8 cellular contexts compared by ENCODE assay signal in the genomic region with DNA sequence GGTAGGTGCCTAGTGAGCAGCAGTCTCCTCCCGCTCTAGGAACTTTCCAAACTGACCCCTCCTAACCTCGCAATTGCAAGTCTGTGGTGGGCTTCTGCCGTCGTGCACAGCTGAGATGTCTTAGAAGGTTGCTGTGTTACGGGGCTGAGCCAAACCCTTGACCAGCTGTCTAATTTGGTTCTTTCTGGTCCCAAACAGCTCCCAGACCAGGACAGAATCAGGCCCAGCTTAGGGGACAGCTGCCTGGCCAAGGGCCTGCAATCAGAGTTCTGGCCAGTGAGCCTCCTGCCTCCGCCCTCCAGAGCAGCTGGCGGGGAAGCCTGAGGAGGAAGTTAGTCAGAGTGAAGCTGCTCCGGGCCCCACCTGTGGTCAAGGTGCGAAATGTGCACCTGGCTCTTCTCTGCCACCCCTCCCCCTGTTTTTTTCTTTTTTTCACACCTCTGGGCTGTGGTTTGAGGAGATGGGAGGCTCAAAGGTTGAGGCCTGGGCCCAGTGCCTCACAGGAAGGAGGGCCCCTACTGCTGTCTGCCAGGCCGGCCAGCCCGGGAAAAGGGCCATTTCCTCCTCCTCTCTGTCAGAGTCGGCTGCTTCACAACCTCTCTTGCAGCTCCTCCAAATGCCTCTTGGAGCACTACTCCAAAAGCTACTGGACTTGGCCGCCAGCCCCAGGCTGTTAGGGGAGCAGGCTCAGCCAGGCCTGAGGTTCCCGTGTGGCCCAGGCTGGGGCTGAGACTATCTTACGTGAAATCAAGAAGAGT. TPM values are rescaled to one million over a fixed set of nuclear protein-coding genes. Genes with fewer than 3 reads are reported as not detected.
DNase-seq lines count a peak whose midpoint lies in the region; ATAC-seq and TF ChIP-seq lines count a peak whose summit lies in the region.

No MANE protein-coding gene starts in this region.

- H3K4me3 ChIP-seq in BE2C (ENCODE audit: low read depth, low read length) (no peak overlapping the region), right cardiac atrium (ENCODE audit: low read length) (no peak overlapping the region), skeletal muscle tissue (ENCODE audit: low read length in 3 of 3) (no peak overlapping the region)

- intact Hi-C loops in right cardiac atrium (cut with DNase I) = no loop called here

- 0 out of 2 replicates have a peak, but pooled peaks have one; percentile 5 for TF ChIP-seq CTCF in BE2C (IDR thresholded peaks at IDR 0.05; ENCODE audit: low read depth, low read length)

- ATAC-seq in GM19328 (IDR thresholded peaks at IDR 0.05; ENCODE audit: unreplicated experiment) (peak; percentile 40), HG03460 (IDR thresholded peaks at IDR 0.05; ENCODE audit: unreplicated experiment) (peak; percentile 42), T-cell (replicated peaks in 1 of 4) (peak; percentile 66 to 73 (median 71)), right cardiac atrium (peak; percentile 89 to 94)

- H3K36me3 Mint-ChIP-seq in T-cell = no peaks in the 10 kb centered on the region

- H3K27ac ChIP-seq in right cardiac atrium (ENCODE audit: low read length) (peak overlapping the region; percentile 91), skeletal muscle tissue (ENCODE audit: low read depth, low read length) (peak overlapping the region; percentile 71)

- H3K9me3 Mint-ChIP-seq in T-cell = no peaks in the 10 kb centered on the region

- H3K4me1 Mint-ChIP-seq in T-cell = peaks cover 65 to 69% (median 66%) of the 10 kb centered on the region in 3 donors

- WGBS in right cardiac atrium = 31% methylated on average over 15 of the region's 15 CpGs

- H3K36me3 ChIP-seq in BE2C (no peaks in the 10 kb centered on the region), skeletal muscle tissue (ENCODE audit: control insufficient read depth in 3 of 3, insufficient read depth in 3 of 3, low read length in 3 of 3) (no peaks in the 10 kb centered on the region)

- DNase-seq in BE2C (peak; percentile 40), T-cell (peak; percentile 40 to 74 (median 58)), amygdala (lab: John Stamatoyannopoulos, UW) (peak in 45 of 56 donors; percentile 1 to 72 (median 23)), right cardiac atrium (peak; percentile 83 to 93 (median 93)), NCI-H187 treated with DMSO at 0.1 percent for 48 hours (lab: John Stamatoyannopoulos, UW) (no peak)

- peak overlapping the region; percentile 34 to 74 (median 62) for H3K4me3 Mint-ChIP-seq in T-cell

- POLR2A ChIA-PET in T-cell (lab: Charles Lee) = interaction anchor here (0.6 kb wide), 2 partner anchors 114 to 1489 kb away, joined by 3 read pairs; no protein-coding TSS in a partner anchor

- H3K4me1 ChIP-seq in BE2C = no peaks in the 10 kb centered on the region
- H3K4me1 ChIP-seq in right cardiac atrium (ENCODE audit: control insufficient read depth, insufficient read depth, low read length) = peaks cover 4% of the 10 kb centered on the region
- H3K4me1 ChIP-seq in skeletal muscle tissue (ENCODE audit: control insufficient read depth in 3 of 3, insufficient read depth in 3 of 3, low read length in 3 of 3) = peaks cover 15 to 33% (median 17%) of the 10 kb centered on the region in 3 donors

- no peaks in the 10 kb centered on the region for H3K27me3 ChIP-seq in BE2C
- no peaks in the 10 kb centered on the region for H3K27me3 ChIP-seq in right cardiac atrium (ENCODE audit: control insufficient read depth, insufficient read depth)
- no peaks in the 10 kb centered on the region for H3K27me3 ChIP-seq in skeletal muscle tissue (ENCODE audit: control insufficient read depth in 3 of 3, insufficient read depth in 3 of 3, low read length in 3 of 3)

- H3K9ac ChIP-seq in skeletal muscle tissue (ENCODE audit: low read depth in 1 of 3, low read length in 3 of 3) = peak overlapping the region; percentile 6 to 68 (median 43)

- CTCF ChIA-PET in T-cell (lab: Charles Lee) = interaction anchor here in 1 of 2 donors (0.7 to 1.3 kb wide), 5 partner anchors 10 to 77 kb away, joined by 3 read pairs; no protein-coding TSS in a partner anchor

- H3K27ac Mint-ChIP-seq in T-cell = peak overlapping the region; percentile 91 to 95

- no peaks in the 10 kb centered on the region for H3K9me3 ChIP-seq in BE2C
- H3K9me3 ChIP-seq in right cardiac atrium (ENCODE audit: control insufficient read depth, low read length) = no peaks in the 10 kb centered on the region
- no peaks in the 10 kb centered on the region for H3K9me3 ChIP-seq in skeletal muscle tissue (ENCODE audit: control insufficient read depth in 3 of 3, low read length in 3 of 3)

- H3K27me3 Mint-ChIP-seq in T-cell = no peaks in the 10 kb centered on the region

RNA-seq across cellular contexts. Expression of a gene that starts 4.2 kb away (rescaled TPM):
- not detected for polyA plus RNA-seq in BE2C (2012; ENCODE audit: insufficient read depth, insufficient read length, low read depth)
- total RNA-seq in T-cell (10 to 100 TPM; 12.5 to 41.5 (median 17.6) TPM), right cardiac atrium (under 1 TPM; 0.20 to 0.51 (median 0.29) TPM), skeletal muscle tissue (not detected)
- polyA plus RNA-seq in right cardiac atrium = 0.07 TPM

RNA-seq across cellular contexts. Expression of a gene that starts 44.3 kb away (rescaled TPM):
- 1.7 TPM for polyA plus RNA-seq in BE2C (2012; ENCODE audit: insufficient read depth, insufficient read length, low read depth)
- total RNA-seq in T-cell = 1 to 10 TPM; 5.2 to 8.6 (median 5.6) TPM
- total RNA-seq in right cardiac atrium = 1 to 10 TPM; 1.4 to 2.0 (median 1.7) TPM
- polyA plus RNA-seq in right cardiac atrium = 0.81 TPM
- 2.6 TPM for total RNA-seq in skeletal muscle tissue

Comparison
In these comparisons a context has a peak if more than half of its experiments do, and no peak if none do; other contexts are left out.
1. ATAC-seq: peak in every context shown above with its lines; median percentile 92 in right cardiac atrium; 71 in T-cell; 42 in HG03460; 40 in GM19328.
2. RNA of a gene that starts 4.2 kb away (total RNA-seq): 12.5 to 41.5 TPM in T-cell; 0.20 to 0.51 TPM in right cardiac atrium and not detected in skeletal muscle tissue (single experiment); every median in the first group is over 4 times any median in the second.